11 cellular contexts compared by ENCODE assay signal in genomic region chr15:67915374-67916050, GRCh38.
DNase-seq lines count a peak whose midpoint lies in the region; FAIRE-seq and TF ChIP-seq lines count a peak whose summit lies in the region.
"Had no signal": no experiment of that assay in that cellular context is flagged by ENCODE, and none has a peak within 500 bp of the region (broad histone marks: within the 10 kb centered on the region; RNA-seq: fewer than 3 reads in every experiment).

No MANE protein-coding gene starts in this region.

- H3K14ac ChIP-seq in neuronal stem cell (ENCODE audit: low read length): no peak overlapping the region

- no peak for FAIRE-seq in frontal cortex (lab: Jason Lieb, UNC)

- H3K9me3 ChIP-seq in esophagus squamous epithelium: no peaks in the 10 kb centered on the region
- no peaks in the 10 kb centered on the region for H3K9me3 ChIP-seq in neuronal stem cell (replicated peaks in 1 of 2; ENCODE audit: control insufficient read depth in 2 of 2, insufficient read depth in 1 of 2, low read depth in 1 of 2, low read length in 2 of 2)

- no peak for TF ChIP-seq POLR2A in esophagus squamous epithelium (IDR thresholded peaks at IDR 0.05)
- TF ChIP-seq POLR2A in lower leg skin (IDR thresholded peaks at IDR 0.05): no peak

- DNase-seq in DMS 273 (lab: John Stamatoyannopoulos, UW; ENCODE audit: unreplicated experiment): peak; percentile 70
- peak; percentile 70 for DNase-seq in NCI-H510A (lab: John Stamatoyannopoulos, UW)
- DNase-seq in esophagus squamous epithelium (lab: John Stamatoyannopoulos, UW): no peak
- no peak for DNase-seq in neuronal stem cell (ENCODE audit: low spot score)
- no peak for DNase-seq in lower leg skin (ENCODE audit: low spot score in 2 of 2)
- no peak for DNase-seq in RPMI8226
- no peak for DNase-seq in frontal cortex (ENCODE audit: low spot score in 2 of 2)
- no peak for DNase-seq in NCI-H1436 (lab: John Stamatoyannopoulos, UW)
- DNase-seq: activated naive CD4-positive, alpha-beta T cell treated with anti-CD3 and anti-CD28 coated beads, Interleukin-2, amount 10 ng/mL, durations not matched to agents 7 days and 5 days; DND-41 had no signal

- no peak overlapping the region for H3K9ac ChIP-seq in neuronal stem cell (ENCODE audit: low read depth, low read length, poor library complexity)

- peak overlapping the region; percentile 87 for H2AFZ ChIP-seq in neuronal stem cell (ENCODE audit: low read length)

- H3K18ac ChIP-seq in neuronal stem cell (ENCODE audit: low read length): peak overlapping the region; percentile 60

- no peaks in the 10 kb centered on the region for H3K36me3 ChIP-seq in esophagus squamous epithelium
- no peaks in the 10 kb centered on the region for H3K36me3 ChIP-seq in neuronal stem cell (replicated peaks in 1 of 2; ENCODE audit: control insufficient read depth in 2 of 2, insufficient read depth in 2 of 2, low read length in 2 of 2)

- no peak overlapping the region for H3K4ac ChIP-seq in neuronal stem cell (ENCODE audit: low read length)

- H4K8ac ChIP-seq in neuronal stem cell (ENCODE audit: low read depth, low read length): no peak overlapping the region

- no peaks in the 10 kb centered on the region for H3K79me1 ChIP-seq in neuronal stem cell (ENCODE audit: low read depth, low read length)

- H3K4me2 ChIP-seq in neuronal stem cell (ENCODE audit: insufficient read depth, low read length, poor library complexity, severe bottlenecking): no peak overlapping the region

- no peak overlapping the region for H2BK12ac ChIP-seq in neuronal stem cell (ENCODE audit: low read length)

- WGBS in esophagus squamous epithelium, 2 donors: 12 to 54% methylated on average over 6 of the region's 7 CpGs
- no CpG with 5 or more reads among the region's 7 CpGs for WGBS in neuronal stem cell (ENCODE audit: extremely low coverage in 2 of 2, insufficient read length in 2 of 2, insufficient replicate concordance in 1 of 2), 2 donors
- 46 to 56% methylated on average over 7 of the region's 7 CpGs for WGBS in lower leg skin, 2 donors

- no peak overlapping the region for H2BK120ac ChIP-seq in neuronal stem cell (ENCODE audit: low read depth, low read length)

- H3K4me3 ChIP-seq in esophagus squamous epithelium: no peak overlapping the region
- no peak overlapping the region for H3K4me3 ChIP-seq in neuronal stem cell (ENCODE audit: low read length in 2 of 2)
- no peak overlapping the region for H3K4me3 ChIP-seq in lower leg skin (ENCODE audit: low read depth, poor library complexity, severe bottlenecking)

- no peak overlapping the region for H2AK5ac ChIP-seq in neuronal stem cell (ENCODE audit: low read depth, low read length)

- H3K27me3 ChIP-seq in esophagus squamous epithelium (no peaks in the 10 kb centered on the region), neuronal stem cell (ENCODE audit: control insufficient read depth in 3 of 3, insufficient read depth in 3 of 3, low read depth in 1 of 3, low read length in 3 of 3) (no peaks in the 10 kb centered on the region)

- H2BK5ac ChIP-seq in neuronal stem cell (ENCODE audit: low read length): no peak overlapping the region

- H2BK15ac ChIP-seq in neuronal stem cell (ENCODE audit: low read length): no peak overlapping the region

- no peak overlapping the region for H4K91ac ChIP-seq in neuronal stem cell (ENCODE audit: low read depth, low read length, poor library complexity)

- intact Hi-C loops in esophagus squamous epithelium (cut with DNase I): no loop called here
- intact Hi-C loops in lower leg skin (cut with DNase I; ENCODE audit: low total_unique reads): no loop called here

- H3K23ac ChIP-seq in neuronal stem cell (ENCODE audit: low read depth, low read length, poor library complexity): no peak overlapping the region

- TF ChIP-seq CTCF in esophagus squamous epithelium (IDR thresholded peaks at IDR 0.05): no peak
- TF ChIP-seq CTCF in lower leg skin (IDR thresholded peaks at IDR 0.05): no peak

- H3K4me1 ChIP-seq in esophagus squamous epithelium (peaks cover 0 to 38% (median 21%) of the 10 kb centered on the region in 3 donors), neuronal stem cell (ENCODE audit: control insufficient read depth in 2 of 2, insufficient read depth in 1 of 2, low read depth in 1 of 2, low read length in 2 of 2) (peaks cover 24 to 37% of the 10 kb centered on the region in 2 donors)

- peak overlapping the region; percentile 4 to 76 (median 74) for H3K27ac ChIP-seq in esophagus squamous epithelium
- H3K27ac ChIP-seq in neuronal stem cell (replicated peaks; ENCODE audit: low read length): peak overlapping the region; percentile 49
- H3K27ac ChIP-seq: HL-60 had no signal

Comparison
In these comparisons a context has a peak if more than half of its experiments do, and no peak if none do; other contexts are left out.
1. DNase-seq: peak in DMS 273 (single experiment) and NCI-H510A (single experiment); none in esophagus squamous epithelium (single experiment), neuronal stem cell (single experiment), lower leg skin (0 of 2), RPMI8226 (single experiment), frontal cortex (0 of 2) and NCI-H1436 (single experiment).